In the genomic region with DNA sequence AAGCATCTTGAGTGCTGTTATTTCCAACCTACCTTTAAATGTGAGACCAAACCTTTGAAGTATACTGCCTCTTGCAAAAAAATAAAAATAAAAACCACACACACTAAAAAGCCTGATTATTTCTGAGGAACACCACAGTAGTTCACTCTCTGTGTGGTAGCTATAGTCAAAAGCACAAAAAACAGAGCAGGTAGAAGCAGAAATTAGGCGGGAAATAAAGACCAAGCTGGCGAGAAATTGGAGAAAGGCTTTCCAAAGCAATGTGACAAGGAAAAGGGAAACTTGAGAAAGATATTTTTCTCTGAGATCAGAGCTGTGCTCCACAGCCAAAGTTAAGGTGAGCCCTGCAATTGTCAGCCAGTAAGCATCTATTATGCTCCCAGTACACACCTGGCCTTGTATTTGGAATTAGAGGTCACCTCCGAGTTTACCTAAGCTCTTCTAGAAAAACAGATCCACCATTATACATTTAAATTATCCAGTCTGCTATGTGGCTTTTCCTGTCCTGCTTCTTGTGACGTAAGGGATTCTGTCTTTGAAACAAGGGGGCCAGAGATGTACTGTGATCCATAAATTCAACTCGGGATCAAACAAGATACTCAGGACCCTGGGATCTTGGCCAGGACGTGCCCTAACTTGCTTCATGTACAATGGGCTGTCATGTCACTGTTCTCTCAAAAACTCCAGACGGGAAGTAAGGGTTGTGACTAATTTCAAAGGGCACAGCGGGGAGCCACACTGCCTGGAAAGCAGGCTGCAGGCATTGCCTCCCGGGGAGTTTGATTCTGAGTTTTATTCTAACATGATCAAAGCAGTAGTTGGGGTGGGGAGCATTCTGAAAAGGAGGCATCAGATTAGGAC, we compare ENCODE assay signal across 9 cellular contexts. TPM values are rescaled to one million over a fixed set of nuclear protein-coding genes. Genes with fewer than 3 reads are reported as not detected.
A peak's percentile ranks its signal among the peaks of the same experiment; 100 is the strongest.
DNase-seq lines count a peak whose midpoint lies in the region; ATAC-seq, FAIRE-seq and TF ChIP-seq lines count a peak whose summit lies in the region.
"Had no signal": no experiment of that assay in that cellular context is flagged by ENCODE, and none has a peak within 500 bp of the region (broad histone marks: within the 10 kb centered on the region; RNA-seq: fewer than 3 reads in every experiment).

No MANE protein-coding gene starts in this region.

- no peaks in the 10 kb centered on the region for H3K36me3 Mint-ChIP-seq in GM23338 (ENCODE audit: low read depth)
- H3K36me3 Mint-ChIP-seq in CD8-positive, alpha-beta T cell = no peaks in the 10 kb centered on the region
- H3K36me3 Mint-ChIP-seq: activated naive CD8-positive, alpha-beta T cell treated with anti-CD3 and anti-CD28 coated beads, Interleukin-2, amount 10 ng/mL, durations not matched to agents 7 days and 5 days had no signal

- WGBS in trophoblast cell (ENCODE audit: extremely low coverage, insufficient coverage, insufficient read length) = no CpG with 5 or more reads among the region's 9 CpGs

- DNase-seq in GM23338 (ENCODE audit: low spot score) (peak; percentile 70), NCI-H2227 (lab: John Stamatoyannopoulos, UW; ENCODE audit: unreplicated experiment) (peak; percentile 18), bronchial epithelial cell (ENCODE audit: low read depth) (peak; percentile 90), trophoblast cell (peak; percentile 73 to 87)
- DNase-seq in CD8-positive, alpha-beta T cell = no peak
- DNase-seq: activated naive CD8-positive, alpha-beta T cell treated with anti-CD3 and anti-CD28 coated beads, Interleukin-2, amount 10 ng/mL, durations not matched to agents 7 days and 5 days had no signal

- H3K79me2 ChIP-seq in GM23338 (replicated peaks; ENCODE audit: insufficient read depth) (no peaks in the 10 kb centered on the region), trophoblast cell (ENCODE audit: control insufficient read depth, insufficient read depth, low read length, poor library complexity) (peaks cover 8% of the 10 kb centered on the region)

- CTCF ChIA-PET in CD8-positive, alpha-beta T cell (lab: Charles Lee) = interaction anchor here (0.6 to 7.6 kb wide), 5 partner anchors 25 to 567 kb away, joined by 3 to 140 read pairs (median 93); partner anchors contain the start of gene RHOU

- ATAC-seq in GM23338 (no peak; the same call in 2 of the 3 replicates), GM19467 (IDR thresholded peaks at IDR 0.05; ENCODE audit: unreplicated experiment) (no peak), GM19035 (IDR thresholded peaks at IDR 0.05; ENCODE audit: unreplicated experiment) (no peak), HG03432 (IDR thresholded peaks at IDR 0.05; ENCODE audit: unreplicated experiment) (no peak)
- ATAC-seq in CD8-positive, alpha-beta T cell = no peak

- no peaks in the 10 kb centered on the region for H3K9me3 Mint-ChIP-seq in GM23338
- H3K9me3 Mint-ChIP-seq in CD8-positive, alpha-beta T cell = no peaks in the 10 kb centered on the region
- H3K9me3 Mint-ChIP-seq: activated naive CD8-positive, alpha-beta T cell treated with anti-CD3 and anti-CD28 coated beads, Interleukin-2, amount 10 ng/mL, durations not matched to agents 7 days and 5 days had no signal

- H3K4me1 Mint-ChIP-seq in GM23338 = peaks cover 65% of the 10 kb centered on the region
- peaks cover 14% of the 10 kb centered on the region for H3K4me1 Mint-ChIP-seq in CD8-positive, alpha-beta T cell (ENCODE audit: low read depth)

- peak overlapping the region; percentile 67 for H2BK5ac ChIP-seq in trophoblast cell (ENCODE audit: low read depth, low read length, poor library complexity)

- H3K18ac ChIP-seq in trophoblast cell (ENCODE audit: low read length) = no peak overlapping the region

- peaks cover 4% of the 10 kb centered on the region; the same call in 1 of the 2 replicates for H3F3A ChIP-seq in GM23338 (replicated peaks; ENCODE audit: low read depth)

- no peaks in the 10 kb centered on the region for H3K27me3 ChIP-seq in GM23338 (ENCODE audit: insufficient read depth)
- no peaks in the 10 kb centered on the region for H3K27me3 ChIP-seq in bronchial epithelial cell (ENCODE audit: control insufficient read depth, insufficient read depth, low read length)
- no peaks in the 10 kb centered on the region for H3K27me3 ChIP-seq in trophoblast cell (ENCODE audit: insufficient read depth, low read length)
- H3K27me3 ChIP-seq in CD8-positive, alpha-beta T cell (ENCODE audit: insufficient read depth, low read length) = no peaks in the 10 kb centered on the region

- no peak overlapping the region for H2AFZ ChIP-seq in GM23338
- no peak overlapping the region for H2AFZ ChIP-seq in trophoblast cell (ENCODE audit: insufficient read depth, low read length, poor library complexity)

- H3K4me2 ChIP-seq in GM23338 (peak overlapping the region; percentile 46), trophoblast cell (ENCODE audit: low read length) (peak overlapping the region; percentile 43)

- H3K27me3 Mint-ChIP-seq in GM23338 (ENCODE audit: insufficient read depth, low read depth, poor library complexity) = peaks cover 14% of the 10 kb centered on the region
- H3K27me3 Mint-ChIP-seq in CD8-positive, alpha-beta T cell (ENCODE audit: low read depth) = peaks cover 12% of the 10 kb centered on the region

- H4K91ac ChIP-seq in trophoblast cell (ENCODE audit: low read depth, low read length) = peak overlapping the region; percentile 67

- peak overlapping the region; percentile 85 for H3K27ac Mint-ChIP-seq in GM23338
- no peak overlapping the region for H3K27ac Mint-ChIP-seq in CD8-positive, alpha-beta T cell
- H3K27ac Mint-ChIP-seq: activated naive CD8-positive, alpha-beta T cell treated with anti-CD3 and anti-CD28 coated beads, Interleukin-2, amount 10 ng/mL, durations not matched to agents 7 days and 5 days had no signal

- no peak overlapping the region for H4K12ac ChIP-seq in trophoblast cell (ENCODE audit: low read depth, low read length)

- no peak overlapping the region for H3K23ac ChIP-seq in trophoblast cell (ENCODE audit: low read length)

- peak overlapping the region; percentile 92 for H3K27ac ChIP-seq in GM23338 (ENCODE audit: low read depth)
- H3K27ac ChIP-seq in trophoblast cell (ENCODE audit: low read depth, low read length) = peak overlapping the region; percentile 99
- no peak overlapping the region for H3K27ac ChIP-seq in CD8-positive, alpha-beta T cell (ENCODE audit: low read depth, low read length)

- peaks cover 51% of the 10 kb centered on the region for H3K79me1 ChIP-seq in trophoblast cell (ENCODE audit: low read length)

- H3K36me3 ChIP-seq in GM23338 (ENCODE audit: insufficient read depth) = no peaks in the 10 kb centered on the region
- no peaks in the 10 kb centered on the region for H3K36me3 ChIP-seq in bronchial epithelial cell (ENCODE audit: control insufficient read depth, insufficient read depth, low read length)
- no peaks in the 10 kb centered on the region for H3K36me3 ChIP-seq in trophoblast cell (ENCODE audit: control insufficient read depth in 1 of 2, insufficient read depth in 2 of 2, low read length in 2 of 2)
- no peaks in the 10 kb centered on the region for H3K36me3 ChIP-seq in CD8-positive, alpha-beta T cell (ENCODE audit: insufficient read depth, low read length)

- TF ChIP-seq CTCF in GM23338 (conservative IDR thresholded peaks at IDR 0.05; ENCODE audit: low read depth in 2 of 2) (no peak), bronchial epithelial cell (IDR thresholded peaks at IDR 0.05; ENCODE audit: insufficient read depth, low read length, severe bottlenecking) (no peak)
- no peak for TF ChIP-seq CTCF in CD8-positive, alpha-beta T cell (IDR thresholded peaks at IDR 0.05)

- no peaks in the 10 kb centered on the region for H3K9me3 ChIP-seq in trophoblast cell (ENCODE audit: insufficient read depth, low read depth, low read length)
- H3K9me3 ChIP-seq in CD8-positive, alpha-beta T cell (ENCODE audit: low read length) = no peaks in the 10 kb centered on the region

- peaks cover 51% of the 10 kb centered on the region for H3K4me1 ChIP-seq in GM23338 (ENCODE audit: insufficient read depth)
- peaks cover 22 to 51% of the 10 kb centered on the region in 2 experiments for H3K4me1 ChIP-seq in trophoblast cell (ENCODE audit: control insufficient read depth in 1 of 2, insufficient read depth in 2 of 2, low read length in 2 of 2)
- no peaks in the 10 kb centered on the region for H3K4me1 ChIP-seq in CD8-positive, alpha-beta T cell (ENCODE audit: insufficient read depth, low read length)

- H3K9me2 ChIP-seq in GM23338 (ENCODE audit: insufficient read depth) = no peaks in the 10 kb centered on the region; the same call in 1 of the 2 replicates

- H3K14ac ChIP-seq in trophoblast cell (ENCODE audit: low read length) = peak overlapping the region; percentile 22

- peak overlapping the region; percentile 22 for H3K4ac ChIP-seq in trophoblast cell (ENCODE audit: low read depth, low read length)

- POLR2A ChIA-PET in CD8-positive, alpha-beta T cell (lab: Charles Lee) = interaction anchor here (2.3 kb wide), 1 partner anchor 23 kb away, joined by 12 read pairs; no protein-coding TSS in a partner anchor

- no peak overlapping the region for H3K9ac ChIP-seq in trophoblast cell (ENCODE audit: low read length)

- peak overlapping the region; percentile 19 for H2BK120ac ChIP-seq in trophoblast cell (ENCODE audit: insufficient read depth, low read length, poor library complexity)

- H3K4me3 ChIP-seq in GM23338 (0 out of 2 replicates have a peak overlapping the region, but pooled peaks have one; percentile 7), bronchial epithelial cell (ENCODE audit: low read depth, low read length) (no peak overlapping the region), trophoblast cell (ENCODE audit: low read depth, low read length) (no peak overlapping the region)
- H3K4me3 ChIP-seq in CD8-positive, alpha-beta T cell (ENCODE audit: low read depth, low read length) = no peak overlapping the region

- FAIRE-seq in bronchial epithelial cell (lab: Jason Lieb, UNC) = no peak

- peak overlapping the region; percentile 41; the same call in 2 of the 3 replicates for H3K4me3 Mint-ChIP-seq in GM23338
- H3K4me3 Mint-ChIP-seq in CD8-positive, alpha-beta T cell = no peak overlapping the region
- H3K4me3 Mint-ChIP-seq: activated naive CD8-positive, alpha-beta T cell treated with anti-CD3 and anti-CD28 coated beads, Interleukin-2, amount 10 ng/mL, durations not matched to agents 7 days and 5 days had no signal

- H2BK12ac ChIP-seq in trophoblast cell (ENCODE audit: low read length) = peak overlapping the region; percentile 30

- H4K20me1 ChIP-seq in GM23338 (replicated peaks; ENCODE audit: insufficient read depth) = no peaks in the 10 kb centered on the region

- no peak overlapping the region for H2AK5ac ChIP-seq in trophoblast cell (ENCODE audit: low read length)

- H4K8ac ChIP-seq in trophoblast cell (ENCODE audit: low read depth, low read length) = peak overlapping the region; percentile 40

- intact Hi-C loops in CD8-positive, alpha-beta T cell (cut with DNase I, micrococcal nuclease) = no loop called here

TF ChIP-seq in GM23338, 12 proteins besides CTCF, POLR2A, EP300 and RAD21 (continues in another document):
- TF ChIP-seq ZNF114 (CRISPR knock-in tag; IDR thresholded peaks at IDR 0.05) (no peak), NANOG (IDR thresholded peaks at IDR 0.05; ENCODE audit: borderline replicate concordance) (no peak), POLR2AphosphoS5 (IDR thresholded peaks at IDR 0.05; ENCODE audit: low read depth) (no peak)

RNA-seq across cellular contexts. Expression of gene RAB4A, which starts 39.8 kb away (rescaled TPM):
- 25.9 and 37.5 TPM in 2 replicates for total RNA-seq in GM23338 (2014; rRNA removed; shearing (Covaris generic))
- 49.4 and 50.8 TPM in 2 replicates for polyA plus RNA-seq in GM23338 (2016; fragmentation: Nextera tagmentation; extraction: Ambion mirVana)
- 33.4 and 39.0 TPM in 2 replicates for total RNA-seq in bronchial epithelial cell
- 22.0 and 24.9 TPM in 2 replicates for polyA plus RNA-seq in trophoblast cell (2013)
- total RNA-seq in CD8-positive, alpha-beta T cell = 10 to 100 TPM; 26.7 to 29.7 TPM

Comparison
In these comparisons a context has a peak if more than half of its experiments do, and no peak if none do; other contexts are left out.
1. DNase-seq: peak in GM23338 (single experiment), NCI-H2227 (single experiment), bronchial epithelial cell (single experiment) and trophoblast cell (2 of 2); none in CD8-positive, alpha-beta T cell (0 of 7).